In the genomic region with DNA sequence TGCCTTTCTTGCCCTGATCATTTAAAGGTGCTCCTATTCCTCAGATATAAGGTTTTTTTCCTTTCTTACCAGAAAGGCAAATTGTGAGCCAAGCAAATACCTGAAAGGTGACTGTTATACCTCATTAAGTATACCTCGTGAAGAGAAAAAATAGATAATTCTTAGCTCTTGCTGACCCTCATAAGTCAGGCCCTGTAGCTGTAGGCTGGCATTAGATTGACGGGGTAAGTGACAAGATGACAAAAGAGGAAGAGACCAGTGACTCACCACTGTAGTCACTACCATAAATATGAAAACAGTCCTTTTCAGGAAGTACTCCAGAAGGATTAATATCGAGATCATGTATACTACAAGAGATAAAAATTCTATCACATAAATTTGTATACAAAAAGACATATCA, we compare ENCODE assay signal across 13 cellular contexts.
DNase-seq lines count a peak whose midpoint lies in the region; ATAC-seq and TF ChIP-seq lines count a peak whose summit lies in the region.
"Had no signal": no experiment of that assay in that cellular context is flagged by ENCODE, and none has a peak within 500 bp of the region (broad histone marks: within the 10 kb centered on the region; RNA-seq: fewer than 3 reads in every experiment).

No MANE protein-coding gene starts in this region.

- TF ChIP-seq POLR2A in upper lobe of left lung (IDR thresholded peaks at IDR 0.05) = no peak

- H3K4me3 ChIP-seq in upper lobe of left lung = no peak overlapping the region
- H3K4me3 ChIP-seq: cardiac muscle cell, uterus had no signal

- H3K4me1 Mint-ChIP-seq in activated naive CD4-positive, alpha-beta T cell treated with anti-CD3 and anti-CD28 coated beads, Interleukin-2, amount 50 U/mL, for 24 hours = peaks cover 87% of the 10 kb centered on the region
- peaks cover 45% of the 10 kb centered on the region for H3K4me1 Mint-ChIP-seq in activated naive CD4-positive, alpha-beta T cell treated with anti-CD3 and anti-CD28 coated beads, Interleukin-2, amount 10 ng/mL, durations not matched to agents 7 days and 5 days
- H3K4me1 Mint-ChIP-seq in activated B cell treated with CpG ODN at 0.5 μM for 24 hours = peaks cover 43% of the 10 kb centered on the region

- no peaks in the 10 kb centered on the region for H3K9me3 Mint-ChIP-seq in activated naive CD4-positive, alpha-beta T cell treated with anti-CD3 and anti-CD28 coated beads, Interleukin-2, amount 50 U/mL, for 24 hours
- H3K9me3 Mint-ChIP-seq in activated naive CD4-positive, alpha-beta T cell treated with anti-CD3 and anti-CD28 coated beads, Interleukin-2, amount 10 ng/mL, durations not matched to agents 7 days and 5 days = peaks cover 5% of the 10 kb centered on the region
- no peaks in the 10 kb centered on the region for H3K9me3 Mint-ChIP-seq in activated B cell treated with CpG ODN at 0.5 μM for 24 hours

- peaks cover 30% of the 10 kb centered on the region for H3K36me3 Mint-ChIP-seq in activated naive CD4-positive, alpha-beta T cell treated with anti-CD3 and anti-CD28 coated beads, Interleukin-2, amount 50 U/mL, for 24 hours
- H3K36me3 Mint-ChIP-seq in activated naive CD4-positive, alpha-beta T cell treated with anti-CD3 and anti-CD28 coated beads, Interleukin-2, amount 10 ng/mL, durations not matched to agents 7 days and 5 days = peaks cover 25% of the 10 kb centered on the region
- H3K36me3 Mint-ChIP-seq in activated B cell treated with CpG ODN at 0.5 μM for 24 hours (ENCODE audit: low read depth) = peaks cover 19% of the 10 kb centered on the region

- no peaks in the 10 kb centered on the region for H3K27me3 ChIP-seq in upper lobe of left lung
- H3K27me3 ChIP-seq: cardiac muscle cell, uterus had no signal

- H3K4me3 Mint-ChIP-seq in activated naive CD4-positive, alpha-beta T cell treated with anti-CD3 and anti-CD28 coated beads, Interleukin-2, amount 50 U/mL, for 24 hours = no peak overlapping the region
- H3K4me3 Mint-ChIP-seq in activated naive CD4-positive, alpha-beta T cell treated with anti-CD3 and anti-CD28 coated beads, Interleukin-2, amount 10 ng/mL, durations not matched to agents 7 days and 5 days = no peak overlapping the region
- no peak overlapping the region for H3K4me3 Mint-ChIP-seq in activated B cell treated with CpG ODN at 0.5 μM for 24 hours

- H3K27ac ChIP-seq in upper lobe of left lung = no peak overlapping the region
- H3K27ac ChIP-seq: cardiac muscle cell, uterus had no signal

- POLR2A ChIA-PET in activated B cell treated with CpG ODN at 0.5 μM for 24 hours (lab: Charles Lee) = interaction anchor here (0.5 kb wide), 1 partner anchor 107 kb away, joined by 3 read pairs; no protein-coding TSS in a partner anchor

- TF ChIP-seq CTCF in activated B cell treated with CpG ODN at 0.5 μM for 24 hours (IDR thresholded peaks at IDR 0.05) (no peak), upper lobe of left lung (IDR thresholded peaks at IDR 0.05) (no peak)

- no peak for TF ChIP-seq EP300 in upper lobe of left lung (IDR thresholded peaks at IDR 0.05)

- peak; percentile 66 for ATAC-seq in activated B cell treated with CpG ODN at 0.5 μM for 24 hours (ENCODE audit: low read depth)
- ATAC-seq in upper lobe of left lung (ENCODE audit: low FRiP score in 2 of 2) = peak; percentile 11 to 67
- no peak for ATAC-seq in HG03097 (IDR thresholded peaks at IDR 0.05; ENCODE audit: low FRiP score, unreplicated experiment)
- ATAC-seq: Panc1 had no signal

- H3K9me3 ChIP-seq in upper lobe of left lung = no peaks in the 10 kb centered on the region
- H3K9me3 ChIP-seq: uterus had no signal

- DNase-seq in activated naive CD4-positive, alpha-beta T cell treated with anti-CD3 and anti-CD28 coated beads, Interleukin-2, amount 10 ng/mL, durations not matched to agents 7 days and 5 days = no peak
- DNase-seq in HS-5 (ENCODE audit: low read depth) (peak; percentile 2), activated B cell treated with CpG ODN at 0.5 μM for 24 hours (no peak), upper lobe of left lung (no peak), hypothalamus (lab: John Stamatoyannopoulos, UW) (no peak), putamen (ENCODE audit: low spot score) (no peak)
- DNase-seq: glutamatergic neuron, NCI-H1048, uterus had no signal

- WGBS in upper lobe of left lung, 2 donors = 44 to 56% methylated on average over 3 of the region's 3 CpGs

- peaks cover 0 to 6% (median 0%) of the 10 kb centered on the region in 4 donors for H3K4me1 ChIP-seq in upper lobe of left lung
- H3K4me1 ChIP-seq: uterus had no signal

- H3K27me3 Mint-ChIP-seq in activated naive CD4-positive, alpha-beta T cell treated with anti-CD3 and anti-CD28 coated beads, Interleukin-2, amount 50 U/mL, for 24 hours = no peaks in the 10 kb centered on the region
- no peaks in the 10 kb centered on the region for H3K27me3 Mint-ChIP-seq in activated naive CD4-positive, alpha-beta T cell treated with anti-CD3 and anti-CD28 coated beads, Interleukin-2, amount 10 ng/mL, durations not matched to agents 7 days and 5 days
- no peaks in the 10 kb centered on the region for H3K27me3 Mint-ChIP-seq in activated B cell treated with CpG ODN at 0.5 μM for 24 hours

- H3K36me3 ChIP-seq in upper lobe of left lung = no peaks in the 10 kb centered on the region
- H3K36me3 ChIP-seq: cardiac muscle cell, uterus had no signal

- intact Hi-C loops in activated B cell treated with CpG ODN at 0.5 μM for 24 hours (cut with micrococcal nuclease) = no loop called here

- CTCF ChIA-PET in activated naive CD4-positive, alpha-beta T cell treated with anti-CD3 and anti-CD28 coated beads, Interleukin-2, amount 10 ng/mL, durations not matched to agents 7 days and 5 days (lab: Charles Lee) = interaction anchor here (1.2 to 1.7 kb wide), 2 partner anchors 15 to 311 kb away, joined by 3 to 5 read pairs; no protein-coding TSS in a partner anchor
- CTCF ChIA-PET in activated B cell treated with CpG ODN at 0.5 μM for 24 hours (lab: Charles Lee) = no interaction called here

- peak overlapping the region; percentile 21 for H3K27ac Mint-ChIP-seq in activated naive CD4-positive, alpha-beta T cell treated with anti-CD3 and anti-CD28 coated beads, Interleukin-2, amount 50 U/mL, for 24 hours
- no peak overlapping the region for H3K27ac Mint-ChIP-seq in activated naive CD4-positive, alpha-beta T cell treated with anti-CD3 and anti-CD28 coated beads, Interleukin-2, amount 10 ng/mL, durations not matched to agents 7 days and 5 days
- H3K27ac Mint-ChIP-seq in activated B cell treated with CpG ODN at 0.5 μM for 24 hours = peak overlapping the region; percentile 38
